ENCODE assay signal across 7 cellular contexts in genomic region chr11:3794387-3794786, GRCh38. TPM values are rescaled to one million over a fixed set of nuclear protein-coding genes. Genes with fewer than 3 reads are reported as not detected.
DNase-seq lines count a peak whose midpoint lies in the region; ATAC-seq and TF ChIP-seq lines count a peak whose summit lies in the region.
"Not testable (repeated sequence)": the region's sequence is repeated elsewhere in the genome, so short reads cannot be mapped to it uniquely, and the experiment has no call there.

No MANE protein-coding gene starts in this region.

- intact Hi-C loops in PC-3 (cut with micrococcal nuclease); activated CD4-positive, alpha-beta T cell treated with anti-CD3 and anti-CD28 coated beads for 36 hours (cut with DNase I, micrococcal nuclease); dendritic cell treated with granulocyte-macrophage colony-stimulating factor and Interleukin-4, amounts not matched to agents 40 ng/mL and 50 ng/mL, for 4 days (cut with micrococcal nuclease): not testable (repeated sequence)

- not testable (repeated sequence) for H3K27me3 Mint-ChIP-seq in CD8-positive, alpha-beta memory T cell; activated CD4-positive, alpha-beta T cell treated with anti-CD3 and anti-CD28 coated beads for 36 hours; activated T-helper 17 cell treated with anti-CD3 and anti-CD28 coated beads, Interleukin-2, amount 50 U/mL, for 72 hours; dendritic cell treated with granulocyte-macrophage colony-stimulating factor and Interleukin-4, amounts not matched to agents 40 ng/mL and 50 ng/mL, for 4 days; naive B cell; stimulated activated naive CD8-positive, alpha-beta T cell treated with anti-CD3 and anti-CD28 coated beads, Interleukin-15, Interleukin-2, amounts not matched to agents 100 ng/mL and 50 ng/mL, for 24 hours

- peaks cover 83% of the 10 kb centered on the region for H3K79me2 ChIP-seq in PC-3 (ENCODE audit: low read length)

- peak overlapping the region in 7 of 8 donors; percentile 16 to 99 (median 70) for H3K27ac Mint-ChIP-seq in CD8-positive, alpha-beta memory T cell
- peak overlapping the region; percentile 31 for H3K27ac Mint-ChIP-seq in activated CD4-positive, alpha-beta T cell treated with anti-CD3 and anti-CD28 coated beads for 36 hours
- H3K27ac Mint-ChIP-seq in activated T-helper 17 cell treated with anti-CD3 and anti-CD28 coated beads, Interleukin-2, amount 50 U/mL, for 72 hours: not testable (repeated sequence)
- H3K27ac Mint-ChIP-seq in dendritic cell treated with granulocyte-macrophage colony-stimulating factor and Interleukin-4, amounts not matched to agents 40 ng/mL and 50 ng/mL, for 4 days: peak overlapping the region; percentile 60
- peak overlapping the region in 5 of 6 donors; percentile 5 to 98 (median 72) for H3K27ac Mint-ChIP-seq in naive B cell
- H3K27ac Mint-ChIP-seq in stimulated activated naive CD8-positive, alpha-beta T cell treated with anti-CD3 and anti-CD28 coated beads, Interleukin-15, Interleukin-2, amounts not matched to agents 100 ng/mL and 50 ng/mL, for 24 hours: peak overlapping the region; percentile 52

- ATAC-seq in PC-3; activated CD4-positive, alpha-beta T cell treated with anti-CD3 and anti-CD28 coated beads for 36 hours; activated T-helper 17 cell treated with anti-CD3 and anti-CD28 coated beads, Interleukin-2, amount 50 U/mL, for 72 hours (replicated peaks); naive B cell (ENCODE audit: low read depth in 2 of 2): not testable (repeated sequence)

- not testable (repeated sequence) for TF ChIP-seq CTCF in PC-3 (conservative IDR thresholded peaks at IDR 0.05; ENCODE audit: low read depth, low read length)

- H3K4me3 ChIP-seq in CD8-positive, alpha-beta memory T cell (ENCODE audit: low read length); PC-3 (ENCODE audit: low read length): not testable (repeated sequence)

- peaks cover 0 to 53% (median 6%) of the 10 kb centered on the region in 3 donors for H3K36me3 Mint-ChIP-seq in CD8-positive, alpha-beta memory T cell
- H3K36me3 Mint-ChIP-seq in activated CD4-positive, alpha-beta T cell treated with anti-CD3 and anti-CD28 coated beads for 36 hours (ENCODE audit: low read depth): peaks cover 46% of the 10 kb centered on the region
- peaks cover 79% of the 10 kb centered on the region for H3K36me3 Mint-ChIP-seq in activated T-helper 17 cell treated with anti-CD3 and anti-CD28 coated beads, Interleukin-2, amount 50 U/mL, for 72 hours (ENCODE audit: low read depth)
- H3K36me3 Mint-ChIP-seq in dendritic cell treated with granulocyte-macrophage colony-stimulating factor and Interleukin-4, amounts not matched to agents 40 ng/mL and 50 ng/mL, for 4 days (ENCODE audit: low read depth): peaks cover 63% of the 10 kb centered on the region
- not testable (repeated sequence) for H3K36me3 Mint-ChIP-seq in naive B cell
- peaks cover 52% of the 10 kb centered on the region for H3K36me3 Mint-ChIP-seq in stimulated activated naive CD8-positive, alpha-beta T cell treated with anti-CD3 and anti-CD28 coated beads, Interleukin-15, Interleukin-2, amounts not matched to agents 100 ng/mL and 50 ng/mL, for 24 hours (ENCODE audit: low read depth)

- BruUV-seq in PC-3 (replicated peaks; lab: Mats Ljungman, UMichigan): not testable (repeated sequence)

- H3K4me1 ChIP-seq in CD8-positive, alpha-beta memory T cell (ENCODE audit: insufficient read depth, low read length): peaks cover 45% of the 10 kb centered on the region
- H3K4me1 ChIP-seq in PC-3 (ENCODE audit: insufficient read depth, low read length): peaks cover 21% of the 10 kb centered on the region

- H3K9me2 ChIP-seq in PC-3 (replicated peaks; ENCODE audit: low read length): not testable (repeated sequence)

- not testable (repeated sequence) for DNase-seq in CD8-positive, alpha-beta memory T cell; PC-3; activated CD4-positive, alpha-beta T cell treated with anti-CD3 and anti-CD28 coated beads for 36 hours; naive B cell

- POLR2A ChIA-PET in CD8-positive, alpha-beta memory T cell (lab: Charles Lee); PC-3 (lab: Charles Lee; ENCODE audit: unreplicated experiment): not testable (repeated sequence)
- POLR2A ChIA-PET in activated CD4-positive, alpha-beta T cell treated with anti-CD3 and anti-CD28 coated beads for 36 hours (lab: Charles Lee): interaction anchor here (0.8 kb wide), 1 partner anchor 63 kb away, joined by 3 read pairs; no protein-coding TSS in a partner anchor

- H4K20me1 ChIP-seq in PC-3 (ENCODE audit: low read length): peaks cover 45% of the 10 kb centered on the region

- H3K9me3 ChIP-seq in CD8-positive, alpha-beta memory T cell (ENCODE audit: low read length); PC-3 (ENCODE audit: low read length): not testable (repeated sequence)

- H3K27me3 ChIP-seq in CD8-positive, alpha-beta memory T cell (ENCODE audit: insufficient read depth, low read length, poor library complexity, severe bottlenecking); PC-3 (ENCODE audit: low read length): not testable (repeated sequence)

- not testable (repeated sequence) for H3K27ac ChIP-seq in CD8-positive, alpha-beta memory T cell (ENCODE audit: low read depth, low read length); PC-3 (ENCODE audit: low read length)

- not testable (repeated sequence) for H3K9ac ChIP-seq in PC-3 (ENCODE audit: low read length)

- not testable (repeated sequence) for H3K36me3 ChIP-seq in CD8-positive, alpha-beta memory T cell (ENCODE audit: insufficient read depth, low read length)
- peaks cover 10% of the 10 kb centered on the region; the same call in 1 of the 2 replicates for H3K36me3 ChIP-seq in PC-3 (ENCODE audit: low read depth, low read length)

- not testable (repeated sequence) for H3F3A ChIP-seq in PC-3 (ENCODE audit: low read length, unreplicated experiment)

- CTCF ChIA-PET in CD8-positive, alpha-beta memory T cell (lab: Charles Lee): interaction anchor here (5.0 to 8.0 kb wide), 2 partner anchors 14 to 46 kb away, joined by 27 to 57 read pairs; partner anchors contain the start of genes PGAP2 and RHOG
- CTCF ChIA-PET in PC-3 (lab: Charles Lee): not testable (repeated sequence)
- CTCF ChIA-PET in activated CD4-positive, alpha-beta T cell treated with anti-CD3 and anti-CD28 coated beads for 36 hours (lab: Charles Lee): interaction anchor here (0.6 to 0.7 kb wide), 2 partner anchors 10 to 62 kb away, joined by 4 read pairs; no protein-coding TSS in a partner anchor

- H3K4me1 Mint-ChIP-seq in CD8-positive, alpha-beta memory T cell: peaks cover 48 to 69% (median 60%) of the 10 kb centered on the region in 3 donors
- H3K4me1 Mint-ChIP-seq in activated CD4-positive, alpha-beta T cell treated with anti-CD3 and anti-CD28 coated beads for 36 hours: peaks cover 51% of the 10 kb centered on the region
- not testable (repeated sequence) for H3K4me1 Mint-ChIP-seq in activated T-helper 17 cell treated with anti-CD3 and anti-CD28 coated beads, Interleukin-2, amount 50 U/mL, for 72 hours
- peaks cover 39% of the 10 kb centered on the region for H3K4me1 Mint-ChIP-seq in dendritic cell treated with granulocyte-macrophage colony-stimulating factor and Interleukin-4, amounts not matched to agents 40 ng/mL and 50 ng/mL, for 4 days (ENCODE audit: low read depth)
- H3K4me1 Mint-ChIP-seq in naive B cell: peaks cover 20 to 55% (median 39%) of the 10 kb centered on the region in 3 donors
- peaks cover 67% of the 10 kb centered on the region for H3K4me1 Mint-ChIP-seq in stimulated activated naive CD8-positive, alpha-beta T cell treated with anti-CD3 and anti-CD28 coated beads, Interleukin-15, Interleukin-2, amounts not matched to agents 100 ng/mL and 50 ng/mL, for 24 hours (ENCODE audit: low read depth)

- H3K4me3 Mint-ChIP-seq in CD8-positive, alpha-beta memory T cell: peak overlapping the region in 3 of 7 donors; percentile 11 to 44 (median 28)
- H3K4me3 Mint-ChIP-seq in activated CD4-positive, alpha-beta T cell treated with anti-CD3 and anti-CD28 coated beads for 36 hours; dendritic cell treated with granulocyte-macrophage colony-stimulating factor and Interleukin-4, amounts not matched to agents 40 ng/mL and 50 ng/mL, for 4 days: not testable (repeated sequence)
- H3K4me3 Mint-ChIP-seq in activated T-helper 17 cell treated with anti-CD3 and anti-CD28 coated beads, Interleukin-2, amount 50 U/mL, for 72 hours: peak overlapping the region; percentile 96
- peak overlapping the region in 1 of 8 donors; percentile 22 for H3K4me3 Mint-ChIP-seq in naive B cell
- peak overlapping the region; percentile 26 for H3K4me3 Mint-ChIP-seq in stimulated activated naive CD8-positive, alpha-beta T cell treated with anti-CD3 and anti-CD28 coated beads, Interleukin-15, Interleukin-2, amounts not matched to agents 100 ng/mL and 50 ng/mL, for 24 hours

- H3K9me3 Mint-ChIP-seq in CD8-positive, alpha-beta memory T cell; activated CD4-positive, alpha-beta T cell treated with anti-CD3 and anti-CD28 coated beads for 36 hours (ENCODE audit: low read depth); activated T-helper 17 cell treated with anti-CD3 and anti-CD28 coated beads, Interleukin-2, amount 50 U/mL, for 72 hours; dendritic cell treated with granulocyte-macrophage colony-stimulating factor and Interleukin-4, amounts not matched to agents 40 ng/mL and 50 ng/mL, for 4 days; naive B cell; stimulated activated naive CD8-positive, alpha-beta T cell treated with anti-CD3 and anti-CD28 coated beads, Interleukin-15, Interleukin-2, amounts not matched to agents 100 ng/mL and 50 ng/mL, for 24 hours: not testable (repeated sequence)

- not testable (repeated sequence) for H2AFZ ChIP-seq in PC-3 (ENCODE audit: low read length)

- H3K4me2 ChIP-seq in PC-3 (ENCODE audit: low read length): 0 out of 2 replicates have a peak overlapping the region, but pooled peaks have one; percentile 96

RNA-seq across cellular contexts. Expression of gene NUP98, which starts 3.0 kb away (rescaled TPM):
- 100 to 1,000 TPM; 101 to 105 TPM for total RNA-seq in CD8-positive, alpha-beta memory T cell
- polyA plus RNA-seq in CD8-positive, alpha-beta memory T cell: 49.0 TPM
- total RNA-seq in PC-3 (2014; rRNA removed): 128 and 136 TPM in 2 replicates
- total RNA-seq in activated CD4-positive, alpha-beta T cell treated with anti-CD3 and anti-CD28 coated beads for 36 hours: 100 to 1,000 TPM in 1 of 2 experiments, 10 to 100 TPM in 1; 96.0 to 134 TPM
- total RNA-seq in activated T-helper 17 cell treated with anti-CD3 and anti-CD28 coated beads, Interleukin-2, amount 50 U/mL, for 72 hours: 100 to 1,000 TPM; 126 to 149 TPM
- 10 to 100 TPM; 29.4 to 57.0 (median 38.7) TPM for polyA plus RNA-seq in naive B cell (ENCODE audit: low read depth in 6 of 6)

RNA-seq across cellular contexts. Expression of gene PGAP2, which starts 14.0 kb away (rescaled TPM):
- 10 to 100 TPM; 38.9 to 40.2 TPM for total RNA-seq in CD8-positive, alpha-beta memory T cell
- 16.1 TPM for polyA plus RNA-seq in CD8-positive, alpha-beta memory T cell
- 21.7 and 25.9 TPM in 2 replicates for total RNA-seq in PC-3 (2014; rRNA removed)
- total RNA-seq in activated CD4-positive, alpha-beta T cell treated with anti-CD3 and anti-CD28 coated beads for 36 hours: 10 to 100 TPM; 33.6 to 39.2 TPM
- total RNA-seq in activated T-helper 17 cell treated with anti-CD3 and anti-CD28 coated beads, Interleukin-2, amount 50 U/mL, for 72 hours: 10 to 100 TPM; 25.6 to 31.8 TPM
- 10 to 100 TPM; 16.6 to 29.1 (median 19.3) TPM for polyA plus RNA-seq in naive B cell (ENCODE audit: low read depth in 6 of 6)

RNA-seq across cellular contexts. Expression of gene RHOG, which starts 46.4 kb away (rescaled TPM):
- total RNA-seq in CD8-positive, alpha-beta memory T cell: 100 to 1,000 TPM; 170 to 175 TPM
- polyA plus RNA-seq in CD8-positive, alpha-beta memory T cell: 229 TPM
- total RNA-seq in PC-3 (2014; rRNA removed): 31.2 and 33.5 TPM in 2 replicates
- 100 to 1,000 TPM; 157 to 180 TPM for total RNA-seq in activated CD4-positive, alpha-beta T cell treated with anti-CD3 and anti-CD28 coated beads for 36 hours
- 100 to 1,000 TPM; 151 to 154 TPM for total RNA-seq in activated T-helper 17 cell treated with anti-CD3 and anti-CD28 coated beads, Interleukin-2, amount 50 U/mL, for 72 hours
- polyA plus RNA-seq in naive B cell (ENCODE audit: low read depth in 6 of 6): 100 to 1,000 TPM in 5 of 6 donors, 10 to 100 TPM in 1; 88.9 to 144 (median 117) TPM
